In genomic region chrX:45767021-45767491, GRCh38 we compare ENCODE assay signal across 8 cellular contexts.
DNase-seq lines count a peak whose midpoint lies in the region; ATAC-seq, FAIRE-seq and TF ChIP-seq lines count a peak whose summit lies in the region.

No MANE protein-coding gene starts in this region.

- intact Hi-C loops in mammary epithelial cell (cut with micrococcal nuclease): loop anchor here (1.0 kb wide), 1 partner anchor 34 kb away; no protein-coding TSS in a partner anchor

- peaks cover 20% of the 10 kb centered on the region for H3K4me1 ChIP-seq in CD8-positive, alpha-beta memory T cell (ENCODE audit: insufficient read depth, low read length)
- H3K4me1 ChIP-seq in Loucy (ENCODE audit: insufficient read depth, low read length, poor library complexity, severe bottlenecking) (peaks cover 50% of the 10 kb centered on the region), mammary epithelial cell (ENCODE audit: insufficient read depth, low read length) (peaks cover 32% of the 10 kb centered on the region)

- H3K36me3 Mint-ChIP-seq in CD8-positive, alpha-beta memory T cell: peaks cover 0 to 10% (median 0%) of the 10 kb centered on the region in 3 donors
- peaks cover 29% of the 10 kb centered on the region for H3K36me3 Mint-ChIP-seq in natural killer cell treated with Interleukin-12 subunit alpha and Interleukin-12 subunit beta and Interleukin-15 and Interleukin-18, amount 100 ng/mL, for 72 hours

- CTCF ChIA-PET in CD8-positive, alpha-beta memory T cell (lab: Charles Lee): interaction anchor here (0.8 to 1.3 kb wide), 2 partner anchors 12 to 39 kb away, joined by 3 read pairs; no protein-coding TSS in a partner anchor
- CTCF ChIA-PET in mammary epithelial cell (lab: Charles Lee; ENCODE audit: low non-redundant PET): no interaction called here

- peaks cover 46 to 68% (median 66%) of the 10 kb centered on the region in 3 donors for H3K4me1 Mint-ChIP-seq in CD8-positive, alpha-beta memory T cell
- H3K4me1 Mint-ChIP-seq in natural killer cell treated with Interleukin-12 subunit alpha and Interleukin-12 subunit beta and Interleukin-15 and Interleukin-18, amount 100 ng/mL, for 72 hours (ENCODE audit: low read depth in 2 of 2): peaks cover 41 to 44% of the 10 kb centered on the region in 2 donors

- dilution Hi-C loops in mammary epithelial cell (cut with HindIII; ENCODE audit: low sequenced_read_pairs): loop anchor here (25.0 kb wide), 1 partner anchor 280 kb away; no protein-coding TSS in a partner anchor

- H4K20me1 ChIP-seq in Loucy (ENCODE audit: insufficient read depth, low read length, poor library complexity, severe bottlenecking): peaks cover 21% of the 10 kb centered on the region
- H4K20me1 ChIP-seq in mammary epithelial cell (ENCODE audit: insufficient read depth, low read length): no peaks in the 10 kb centered on the region

- in situ Hi-C loops in mammary epithelial cell (cut with MboI; ENCODE audit: low sequenced_read_pairs in 2 of 2): loop anchor here in 1 of 2 donors (25.0 kb wide), 1 partner anchor 430 kb away; no protein-coding TSS in a partner anchor

- no peaks in the 10 kb centered on the region for H3K27me3 ChIP-seq in CD8-positive, alpha-beta memory T cell (ENCODE audit: insufficient read depth, low read length, poor library complexity, severe bottlenecking)
- H3K27me3 ChIP-seq in Loucy (ENCODE audit: insufficient read depth, low read length, poor library complexity, severe bottlenecking) (no peaks in the 10 kb centered on the region), mammary epithelial cell (ENCODE audit: insufficient read depth, low read length) (no peaks in the 10 kb centered on the region)

- POLR2A ChIA-PET in CD8-positive, alpha-beta memory T cell (lab: Charles Lee): interaction anchor here (3.8 kb wide), 1 partner anchor 39 kb away, joined by 20 read pairs; no protein-coding TSS in a partner anchor

- FAIRE-seq in urothelium cell line (lab: Jason Lieb, UNC): no peak

- 16% methylated on average over 3 of the region's 3 CpGs for WGBS in mammary epithelial cell (ENCODE audit: low coverage, missing lambda C conversion rate)

- H3K79me2 ChIP-seq in Loucy (ENCODE audit: insufficient read depth, low read length) (peaks cover 89% of the 10 kb centered on the region), mammary epithelial cell (ENCODE audit: insufficient read depth, low read length) (peaks cover 96% of the 10 kb centered on the region)

- no peak for DNase-seq in CD8-positive, alpha-beta memory T cell
- DNase-seq in mammary epithelial cell (peak; percentile 75), AG20443 (ENCODE audit: low spot score) (no peak), Ammon's horn (ENCODE audit: low spot score) (no peak), urothelium cell line (ENCODE audit: low spot score) (no peak)
- no peak for DNase-seq in natural killer cell treated with Interleukin-12 subunit alpha and Interleukin-12 subunit beta and Interleukin-15 and Interleukin-18, amount 100 ng/mL, for 72 hours (ENCODE audit: low spot score)

- peaks cover 0 to 7% of the 10 kb centered on the region in 2 donors for H3K27me3 Mint-ChIP-seq in CD8-positive, alpha-beta memory T cell
- no peaks in the 10 kb centered on the region for H3K27me3 Mint-ChIP-seq in natural killer cell treated with Interleukin-12 subunit alpha and Interleukin-12 subunit beta and Interleukin-15 and Interleukin-18, amount 100 ng/mL, for 72 hours

- BruUV-seq in mammary epithelial cell (replicated peaks; lab: Mats Ljungman, UMichigan): no TSS peak

- TF ChIP-seq CTCF in Loucy (conservative IDR thresholded peaks at IDR 0.05; ENCODE audit: low read length) (no peak), mammary epithelial cell (conservative IDR thresholded peaks at IDR 0.05 in 1 of 2, IDR thresholded peaks at IDR 0.05 in 1 of 2; ENCODE audit: extremely low read depth in 1 of 2, insufficient read depth in 1 of 2, low read depth in 1 of 2, low read length in 2 of 2) (no peak)

- no peaks in the 10 kb centered on the region for H3K9me3 ChIP-seq in CD8-positive, alpha-beta memory T cell (ENCODE audit: low read length)
- H3K9me3 ChIP-seq in Loucy (ENCODE audit: insufficient read depth, low read depth, low read length): no peaks in the 10 kb centered on the region
- H3K9me3 ChIP-seq in mammary epithelial cell (replicated peaks; ENCODE audit: insufficient read depth, low read length): no peaks in the 10 kb centered on the region

- peak overlapping the region; percentile 66 to 95 (median 91) for H3K27ac Mint-ChIP-seq in CD8-positive, alpha-beta memory T cell
- no peak overlapping the region for H3K27ac Mint-ChIP-seq in natural killer cell treated with Interleukin-12 subunit alpha and Interleukin-12 subunit beta and Interleukin-15 and Interleukin-18, amount 100 ng/mL, for 72 hours

- H3K9ac ChIP-seq in Loucy (ENCODE audit: low read depth, low read length, poor library complexity, severe bottlenecking) (peak overlapping the region; percentile 84), mammary epithelial cell (ENCODE audit: insufficient read depth, low read length) (peak overlapping the region; percentile 89)

- H3K9me2 ChIP-seq in Loucy (replicated peaks; ENCODE audit: low read depth, low read length): no peaks in the 10 kb centered on the region

- peak; percentile 15 to 24 for ATAC-seq in natural killer cell treated with Interleukin-12 subunit alpha and Interleukin-12 subunit beta and Interleukin-15 and Interleukin-18, amount 100 ng/mL, for 72 hours
- ATAC-seq in HG03039 (IDR thresholded peaks at IDR 0.05; ENCODE audit: unreplicated experiment): no peak

- H3K27ac ChIP-seq in CD8-positive, alpha-beta memory T cell (ENCODE audit: low read depth, low read length): peak overlapping the region; percentile 54
- peak overlapping the region; percentile 98 for H3K27ac ChIP-seq in mammary epithelial cell (ENCODE audit: insufficient read depth, low read depth, low read length)

- peak overlapping the region; percentile 49 for H3K4me3 ChIP-seq in CD8-positive, alpha-beta memory T cell (ENCODE audit: low read length)
- H3K4me3 ChIP-seq in Loucy (ENCODE audit: low read length, poor library complexity, severe bottlenecking) (peak overlapping the region; percentile 86), mammary epithelial cell (replicated peaks in 1 of 3; ENCODE audit: insufficient read depth in 1 of 3, low read depth in 2 of 3, low read length in 3 of 3) (peak overlapping the region; percentile 59 to 98 (median 91))

- H3K4me2 ChIP-seq in Loucy (ENCODE audit: low read depth, low read length, poor library complexity, severe bottlenecking): peak overlapping the region; percentile 77
- peak overlapping the region; percentile 72 for H3K4me2 ChIP-seq in mammary epithelial cell (ENCODE audit: insufficient read depth, low read depth, low read length)

- H3K4me3 Mint-ChIP-seq in CD8-positive, alpha-beta memory T cell: peak overlapping the region; percentile 78 to 94 (median 91)
- peak overlapping the region; percentile 99 for H3K4me3 Mint-ChIP-seq in natural killer cell treated with Interleukin-12 subunit alpha and Interleukin-12 subunit beta and Interleukin-15 and Interleukin-18, amount 100 ng/mL, for 72 hours

- no peaks in the 10 kb centered on the region for H3K9me3 Mint-ChIP-seq in CD8-positive, alpha-beta memory T cell
- no peaks in the 10 kb centered on the region for H3K9me3 Mint-ChIP-seq in natural killer cell treated with Interleukin-12 subunit alpha and Interleukin-12 subunit beta and Interleukin-15 and Interleukin-18, amount 100 ng/mL, for 72 hours

- H3K36me3 ChIP-seq in CD8-positive, alpha-beta memory T cell (ENCODE audit: insufficient read depth, low read length): no peaks in the 10 kb centered on the region
- no peaks in the 10 kb centered on the region for H3K36me3 ChIP-seq in Loucy (ENCODE audit: insufficient read depth, low read length)
- peaks cover 21% of the 10 kb centered on the region for H3K36me3 ChIP-seq in mammary epithelial cell (ENCODE audit: insufficient read depth, low read length)

- H2AFZ ChIP-seq in Loucy (ENCODE audit: low read length) (no peak overlapping the region), mammary epithelial cell (ENCODE audit: low read depth, low read length) (no peak overlapping the region)

- 0 out of 2 replicates have a peak, but pooled peaks cover 2% of the 10 kb centered on the region for H3F3A ChIP-seq in Loucy (ENCODE audit: low read depth)

Comparison
In these comparisons a context has a peak if more than half of its experiments do, and no peak if none do; other contexts are left out.
1. H3K27ac Mint-ChIP-seq: peak in CD8-positive, alpha-beta memory T cell (8 of 8); none in natural killer cell treated with Interleukin-12 subunit alpha and Interleukin-12 subunit beta and Interleukin-15 and Interleukin-18, amount 100 ng/mL, for 72 hours (0 of 2).
2. Peak in every context shown above with its lines, with median percentiles within 50 percentile points of each other: H3K4me3 ChIP-seq.